ENCODE assay signal across 1 cellular context in genomic region chr19:1104452-1105216, GRCh38.
A peak's percentile ranks its signal among the peaks of the same experiment; 100 is the strongest.
TF ChIP-seq lines count a peak whose summit lies in the region.

No MANE protein-coding gene starts in this region.

TF ChIP-seq in K562, 482 proteins besides CTCF, POLR2A, EP300 and RAD21 (continued from another document and continues in another):
- no peak for TF ChIP-seq THAP7 (CRISPR knock-in tag; IDR thresholded peaks at IDR 0.05)
- no peak; the same call in 1 of the 2 replicates for TF ChIP-seq ZNF740 (CRISPR knock-in tag; IDR thresholded peaks at IDR 0.05)
- TF ChIP-seq ZNF740 (tag; IDR thresholded peaks at IDR 0.05), result peak in 1 of 2 experiments; percentile 48; a peak in 1 of 4 replicates
- TF ChIP-seq KAT2B (IDR thresholded peaks at IDR 0.05; ENCODE audit: low read depth, low read length), result no peak
- no peak for TF ChIP-seq KDM1A (IDR thresholded peaks at IDR 0.05)
- TF ChIP-seq ETV5 (CRISPR knock-in tag; IDR thresholded peaks at IDR 0.05; ENCODE audit: low read depth), result no peak
- no peak for TF ChIP-seq WHSC1 (IDR thresholded peaks at IDR 0.05; ENCODE audit: low read length)
- TF ChIP-seq BRF2 (IDR thresholded peaks at IDR 0.05; ENCODE audit: borderline replicate concordance, insufficient read depth, insufficient read length), result no peak
- no peak for TF ChIP-seq TFAP4 (CRISPR knock-in tag; IDR thresholded peaks at IDR 0.05; ENCODE audit: borderline replicate concordance)
- no peak for TF ChIP-seq CHCHD3 (CRISPR knock-in tag; IDR thresholded peaks at IDR 0.05)
- no peak for TF ChIP-seq MYBL2 (IDR thresholded peaks at IDR 0.05; ENCODE audit: low read depth)
- TF ChIP-seq MYBL2 (CRISPR knock-in tag; IDR thresholded peaks at IDR 0.05; ENCODE audit: borderline replicate concordance), result no peak
- no peak for TF ChIP-seq SFPQ (IDR thresholded peaks at IDR 0.05; ENCODE audit: low read depth, low read length)
- TF ChIP-seq PHTF2 (CRISPR knock-in tag; IDR thresholded peaks at IDR 0.05), result no peak
- TF ChIP-seq ARID1B (IDR thresholded peaks at IDR 0.05), result no peak
- no peak for TF ChIP-seq ASH1L (IDR thresholded peaks at IDR 0.05; ENCODE audit: borderline replicate concordance, low read depth, partially characterized antibody)
- TF ChIP-seq DIDO1 (tag; IDR thresholded peaks at IDR 0.05; ENCODE audit: low read depth), result no peak
- no peak for TF ChIP-seq NFRKB (IDR thresholded peaks at IDR 0.05; ENCODE audit: low read depth)
- TF ChIP-seq BDP1 (IDR thresholded peaks at IDR 0.05; ENCODE audit: insufficient read depth, insufficient read length), result no peak
- peak; percentile 60; the same call in 1 of the 2 replicates for TF ChIP-seq ZBTB12 (CRISPR knock-in tag; IDR thresholded peaks at IDR 0.05)
- TF ChIP-seq NRF1 (conservative IDR thresholded peaks at IDR 0.05 in 1 of 2, IDR thresholded peaks at IDR 0.05 in 1 of 2), result peak in 1 of 2 experiments; percentile 38; a peak in 1 of 4 replicates
- no peak; the same call in 1 of the 2 replicates for TF ChIP-seq ZNF592 (IDR thresholded peaks at IDR 0.05)
- peak in 1 of 3 experiments; percentile 44; a peak in 1 of 6 replicates for TF ChIP-seq ZBTB11 (CRISPR knock-in tag; IDR thresholded peaks at IDR 0.05)
- no peak for TF ChIP-seq ZNF263 (CRISPR knock-in tag; IDR thresholded peaks at IDR 0.05; ENCODE audit: borderline replicate concordance)
- no peak for TF ChIP-seq RBM17 (IDR thresholded peaks at IDR 0.05; ENCODE audit: borderline replicate concordance, low read depth, low read length)
- TF ChIP-seq ZNF212 (CRISPR knock-in tag; IDR thresholded peaks at IDR 0.05), result no peak
- TF ChIP-seq PHF21A (IDR thresholded peaks at IDR 0.05; ENCODE audit: borderline replicate concordance, low read depth), result no peak
- no peak for TF ChIP-seq ZNF780A (CRISPR knock-in tag; IDR thresholded peaks at IDR 0.05)
- TF ChIP-seq IFI16 (CRISPR knock-in tag; IDR thresholded peaks at IDR 0.05), result no peak
- TF ChIP-seq SMAD4 (CRISPR knock-in tag; conservative IDR thresholded peaks at IDR 0.05), result 0 out of 2 replicates have a peak, but pooled peaks have one; percentile 41
- no peak for TF ChIP-seq ARID3A (IDR thresholded peaks at IDR 0.05; ENCODE audit: borderline replicate concordance, low read depth, low read length)
- TF ChIP-seq FOXJ3 (CRISPR knock-in tag; IDR thresholded peaks at IDR 0.05), result no peak
- no peak for TF ChIP-seq CHAMP1 (IDR thresholded peaks at IDR 0.05)
- no peak; the same call in 1 of the 2 replicates for TF ChIP-seq THAP12 (CRISPR knock-in tag; IDR thresholded peaks at IDR 0.05)
- TF ChIP-seq KAT8 (IDR thresholded peaks at IDR 0.05; ENCODE audit: low read depth), result no peak
- no peak for TF ChIP-seq HIVEP1 (CRISPR knock-in tag; IDR thresholded peaks at IDR 0.05)
- no peak for TF ChIP-seq ARHGAP35 (IDR thresholded peaks at IDR 0.05; ENCODE audit: partially characterized antibody)
- peak; percentile 57; the same call in 1 of the 2 replicates for TF ChIP-seq KLF13 (tag; IDR thresholded peaks at IDR 0.05; ENCODE audit: borderline replicate concordance, low read depth)
